Comparison of ENCODE assay signal across 1 cellular context in genomic region chr3:5122030-5122740, GRCh38.
A peak's percentile ranks its signal among the peaks of the same experiment; 100 is the strongest.
TF ChIP-seq lines count a peak whose summit lies in the region.

Gene ARL8B (plus strand): TSS chr3:5122292. CDS start chr3:5122466, 174 bp downstream.

TF ChIP-seq in IMR-90, 13 proteins besides CTCF, POLR2A, EP300 and RAD21:
- TF ChIP-seq ELK1 (IDR thresholded peaks at IDR 0.05; ENCODE audit: borderline replicate concordance, low read depth, low read length) (no peak), RCOR1 (IDR thresholded peaks at IDR 0.05; ENCODE audit: insufficient replicate concordance, low read length) (no peak), BHLHE40 (IDR thresholded peaks at IDR 0.05; ENCODE audit: low read depth, low read length) (peak; percentile 45), MXI1 (IDR thresholded peaks at IDR 0.05; ENCODE audit: borderline replicate concordance, low read depth, low read length) (no peak; the same call in none of the 2 replicates), FOS (IDR thresholded peaks at IDR 0.05; ENCODE audit: low read depth, low read length) (peak; percentile 37), USF2 (IDR thresholded peaks at IDR 0.05; ENCODE audit: low read depth, low read length) (peak; percentile 75), MAZ (IDR thresholded peaks at IDR 0.05; ENCODE audit: borderline replicate concordance, low read depth, low read length) (peak; percentile 93; the same call in 1 of the 2 replicates), MAFK (IDR thresholded peaks at IDR 0.05; ENCODE audit: low read depth, low read length) (no peak), SMC3 (IDR thresholded peaks at IDR 0.05; ENCODE audit: low read depth, low read length) (peak; percentile 68), CHD1 (IDR thresholded peaks at IDR 0.05; ENCODE audit: low read depth, low read length) (peak; percentile 71; the same call in 1 of the 2 replicates)
